12 cellular contexts compared by ENCODE assay signal in the genomic region with DNA sequence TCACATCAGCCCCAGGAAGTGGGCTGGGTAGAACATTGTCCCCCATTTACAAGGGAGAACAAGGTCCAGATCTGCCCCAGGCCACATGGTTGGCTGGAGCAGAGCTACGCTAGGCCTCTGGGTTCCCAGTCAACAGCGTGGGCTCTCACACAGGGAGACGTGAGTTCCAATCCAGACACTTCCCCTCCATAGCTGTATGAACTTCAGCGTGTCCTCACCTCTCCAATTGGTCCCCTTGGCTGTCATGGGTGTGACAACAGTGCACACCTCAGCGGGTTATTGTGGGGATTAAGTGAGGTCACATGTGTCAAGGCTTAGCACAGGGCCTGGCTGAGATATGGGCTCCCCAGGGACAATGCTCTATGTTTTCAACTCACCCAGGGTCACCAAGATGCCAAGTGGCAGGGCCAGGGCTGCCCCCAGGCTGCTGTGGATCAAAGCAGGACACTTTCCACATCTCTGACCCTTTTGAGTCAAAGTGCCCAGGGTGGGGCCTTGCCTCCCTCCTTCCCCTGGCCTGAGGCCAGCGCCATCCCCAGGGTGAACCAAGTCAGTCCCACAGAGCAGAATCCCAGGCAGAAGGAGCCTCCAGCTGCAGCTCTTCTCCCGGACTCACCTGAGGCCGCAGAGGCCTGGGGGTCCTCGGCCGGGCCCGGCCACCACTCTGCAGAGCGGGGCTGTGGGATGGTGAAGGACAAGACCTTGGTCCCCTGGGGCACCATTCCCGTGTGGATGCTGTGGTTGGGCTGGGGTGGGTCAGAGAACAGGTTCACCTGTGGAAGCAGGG. TPM values are rescaled to one million over a fixed set of nuclear protein-coding genes. Genes with fewer than 3 reads are reported as not detected.
DNase-seq lines count a peak whose midpoint lies in the region; ATAC-seq and TF ChIP-seq lines count a peak whose summit lies in the region.
"Had no signal": no experiment of that assay in that cellular context is flagged by ENCODE, and none has a peak within 500 bp of the region (broad histone marks: within the 10 kb centered on the region; RNA-seq: fewer than 3 reads in every experiment).

No MANE protein-coding gene starts in this region.

- BruUV-seq in IMR-90 (replicated peaks; lab: Mats Ljungman, UMichigan) = no TSS peak

- H4K8ac ChIP-seq in IMR-90 (ENCODE audit: low read depth in 2 of 2, low read length in 2 of 2) = 0 out of 4 replicates have a peak overlapping the region, but pooled peaks of 1 of the 2 experiments have one; percentile 7

- no peak overlapping the region for H2BK5ac ChIP-seq in IMR-90 (ENCODE audit: low read depth, low read length, poor library complexity, severe bottlenecking)

- TF ChIP-seq POLR2A in IMR-90 (IDR thresholded peaks at IDR 0.05; ENCODE audit: low read depth, low read length) = no peak

- H3K4me1 Mint-ChIP-seq in effector memory CD8-positive, alpha-beta T cell (ENCODE audit: low read depth in 2 of 2) = peaks cover 64 to 72% of the 10 kb centered on the region in 2 donors
- H3K4me1 Mint-ChIP-seq in stimulated activated naive CD8-positive, alpha-beta T cell treated with anti-CD3 and anti-CD28 coated beads, Interleukin-15, amount 100 ng/mL, for 72 hours = peaks cover 91% of the 10 kb centered on the region

- H2AFZ ChIP-seq in IMR-90 (replicated peaks; ENCODE audit: low read length, poor library complexity) (no peak overlapping the region), SU-DHL-6 (ENCODE audit: low read depth, low read length, severe bottlenecking) (no peak overlapping the region)

- no peaks in the 10 kb centered on the region for H3K27me3 Mint-ChIP-seq in effector memory CD8-positive, alpha-beta T cell
- no peaks in the 10 kb centered on the region for H3K27me3 Mint-ChIP-seq in stimulated activated naive CD8-positive, alpha-beta T cell treated with anti-CD3 and anti-CD28 coated beads, Interleukin-15, amount 100 ng/mL, for 72 hours

- TF ChIP-seq CTCF in IMR-90 (conservative IDR thresholded peaks at IDR 0.05; ENCODE audit: low read depth, low read length) (no peak), SU-DHL-6 (IDR thresholded peaks at IDR 0.05; ENCODE audit: insufficient read depth, low read length, poor library complexity, severe bottlenecking) (no peak)

- H3F3A ChIP-seq in SU-DHL-6 (ENCODE audit: insufficient read depth) = peaks cover 40% of the 10 kb centered on the region

- H3K36me3 Mint-ChIP-seq in effector memory CD8-positive, alpha-beta T cell (ENCODE audit: insufficient read depth) = peaks cover 95% of the 10 kb centered on the region

- H3K4me1 ChIP-seq in IMR-90 (ENCODE audit: control insufficient read depth, insufficient read depth, low read length) = peaks cover 16% of the 10 kb centered on the region

- no peak overlapping the region for H2BK120ac ChIP-seq in IMR-90 (ENCODE audit: low read depth, low read length)

- WGBS in IMR-90 (ENCODE audit: extremely low coverage in 2 of 2, insufficient read length in 1 of 2), 2 experiments = 40% methylated on average over 1 of the region's 13 CpGs; no CpG with 5 or more reads in 1 of the 2 experiments

- peaks cover 36% of the 10 kb centered on the region for H3K36me3 ChIP-seq in IMR-90 (ENCODE audit: control insufficient read depth, insufficient read depth, low read length)
- peaks cover 10% of the 10 kb centered on the region for H3K36me3 ChIP-seq in SU-DHL-6 (ENCODE audit: low read length)

- ATAC-seq in IMR-90 (ENCODE audit: low read depth) (no peak), GM21529 (IDR thresholded peaks at IDR 0.05; ENCODE audit: unreplicated experiment) (no peak), HG02885 (IDR thresholded peaks at IDR 0.05; ENCODE audit: poor library complexity, unreplicated experiment) (no peak)
- no peak for ATAC-seq in effector memory CD8-positive, alpha-beta T cell (replicated peaks)
- ATAC-seq in stimulated activated naive CD8-positive, alpha-beta T cell treated with anti-CD3 and anti-CD28 coated beads, Interleukin-15, amount 100 ng/mL, for 72 hours = no peak

- dilution Hi-C loops in IMR-90 (cut with HindIII; ENCODE audit: low sequenced_read_pairs, unreplicated experiment) = no loop called here

- 0 out of 2 replicates have a peak overlapping the region, but pooled peaks have one; percentile 24 for H3K4ac ChIP-seq in IMR-90 (ENCODE audit: low read depth, low read length)

- TF ChIP-seq RAD21 in IMR-90 (IDR thresholded peaks at IDR 0.05; ENCODE audit: low read length) = no peak

- POLR2A ChIA-PET in IMR-90 (lab: Charles Lee; ENCODE audit: unreplicated experiment) = no interaction called here

- H3K9me1 ChIP-seq in IMR-90 (ENCODE audit: insufficient read depth, low read length) = peaks cover 20% of the 10 kb centered on the region

- H2BK15ac ChIP-seq in IMR-90 (ENCODE audit: low read depth, low read length) = peak overlapping the region; percentile 54; the same call in 1 of the 3 replicates

- H3K27me3 ChIP-seq in IMR-90 (ENCODE audit: control insufficient read depth, insufficient read depth, low read length) = no peaks in the 10 kb centered on the region
- no peaks in the 10 kb centered on the region for H3K27me3 ChIP-seq in SU-DHL-6 (ENCODE audit: low read length)
- H3K27me3 ChIP-seq: adrenal gland had no signal

- no peak overlapping the region for H3K23ac ChIP-seq in IMR-90 (ENCODE audit: low read depth, low read length)

- peak overlapping the region; percentile 42 for H2AK5ac ChIP-seq in IMR-90 (ENCODE audit: low read depth, low read length)

- no peaks in the 10 kb centered on the region for H3K9me2 ChIP-seq in SU-DHL-6 (replicated peaks; ENCODE audit: insufficient read depth, low read length)

- DNase-seq in IMR-90 = no peak
- DNase-seq in effector memory CD8-positive, alpha-beta T cell = no peak
- no peak for DNase-seq in stimulated activated naive CD8-positive, alpha-beta T cell treated with anti-CD3 and anti-CD28 coated beads, Interleukin-15, amount 100 ng/mL, for 72 hours
- no peak for DNase-seq in cerebellar nuclear complex (lab: John Stamatoyannopoulos, UW)
- DNase-seq: NCI-H2081 treated with DMSO at 0.1 percent for 48 hours, RPMI8226 had no signal

- H3K9me3 ChIP-seq in IMR-90 (ENCODE audit: control insufficient read depth, insufficient read depth, low read length) (no peaks in the 10 kb centered on the region), SU-DHL-6 (ENCODE audit: insufficient read depth, low read length) (no peaks in the 10 kb centered on the region)
- H3K9me3 ChIP-seq: adrenal gland had no signal

- H4K5ac ChIP-seq in IMR-90 (ENCODE audit: low read depth, low read length) = no peak overlapping the region

- H4K91ac ChIP-seq in IMR-90 (ENCODE audit: insufficient read depth, low read depth, low read length) = peak overlapping the region; percentile 50; the same call in 1 of the 2 replicates

- no peak overlapping the region for H3K9ac ChIP-seq in IMR-90 (ENCODE audit: low read depth, low read length)
- peak overlapping the region; percentile 54 for H3K9ac ChIP-seq in SU-DHL-6 (ENCODE audit: low read length)

- CTCF ChIA-PET in IMR-90 (lab: Yijun Ruan, JAX) = no interaction called here

- H3K4me3 ChIP-seq in IMR-90 (ENCODE audit: insufficient read depth, low read depth, low read length) (no peak overlapping the region), SU-DHL-6 (ENCODE audit: insufficient read depth, low read length, poor library complexity, severe bottlenecking) (no peak overlapping the region)
- H3K4me3 ChIP-seq: adrenal gland had no signal

- no peak overlapping the region for H3K14ac ChIP-seq in IMR-90 (replicated peaks; ENCODE audit: low read depth, low read length)

- peak overlapping the region; percentile 44 for H2AK9ac ChIP-seq in IMR-90 (replicated peaks; ENCODE audit: low read depth, low read length, poor library complexity)

- no peaks in the 10 kb centered on the region for H3K9me3 Mint-ChIP-seq in effector memory CD8-positive, alpha-beta T cell
- peaks cover 0 to 5% of the 10 kb centered on the region in 2 donors for H3K9me3 Mint-ChIP-seq in stimulated activated naive CD8-positive, alpha-beta T cell treated with anti-CD3 and anti-CD28 coated beads, Interleukin-15, amount 100 ng/mL, for 72 hours

- intact Hi-C loops in IMR-90 (cut with micrococcal nuclease) = no loop called here

- no peak overlapping the region; the same call in 1 of the 2 replicates for H2BK20ac ChIP-seq in IMR-90 (ENCODE audit: low read depth, low read length)

- H3K4me3 Mint-ChIP-seq in effector memory CD8-positive, alpha-beta T cell = peak overlapping the region; percentile 43 to 52
- peak overlapping the region; percentile 16 to 62 for H3K4me3 Mint-ChIP-seq in stimulated activated naive CD8-positive, alpha-beta T cell treated with anti-CD3 and anti-CD28 coated beads, Interleukin-15, amount 100 ng/mL, for 72 hours

- H3K27ac ChIP-seq in IMR-90 (ENCODE audit: insufficient read depth, low read length) (0 out of 2 replicates have a peak overlapping the region, but pooled peaks have one; percentile 3), SU-DHL-6 (ENCODE audit: low read depth, low read length) (peak overlapping the region; percentile 98)
- H3K27ac ChIP-seq: VCaP had no signal

- no peak overlapping the region for H3K18ac ChIP-seq in IMR-90 (ENCODE audit: low read depth, low read length)

- no peaks in the 10 kb centered on the region; the same call in 1 of the 2 replicates for H4K20me1 ChIP-seq in IMR-90 (ENCODE audit: insufficient read depth, low read length)
- H4K20me1 ChIP-seq in SU-DHL-6 (ENCODE audit: low read depth, low read length) = no peaks in the 10 kb centered on the region

- peaks cover 11% of the 10 kb centered on the region; the same call in 1 of the 2 replicates for H3K79me2 ChIP-seq in SU-DHL-6 (ENCODE audit: insufficient read depth, low read length)

- H3K4me2 ChIP-seq in IMR-90 (ENCODE audit: low read depth, low read length) (no peak overlapping the region), SU-DHL-6 (ENCODE audit: low read depth, low read length, poor library complexity, severe bottlenecking) (peak overlapping the region; percentile 75)

- in situ Hi-C loops in IMR-90 (cut with MboI; ENCODE audit: low sequenced_read_pairs) = no loop called here

- peak overlapping the region; percentile 76 to 84 for H3K27ac Mint-ChIP-seq in effector memory CD8-positive, alpha-beta T cell
- H3K27ac Mint-ChIP-seq in stimulated activated naive CD8-positive, alpha-beta T cell treated with anti-CD3 and anti-CD28 coated beads, Interleukin-15, amount 100 ng/mL, for 72 hours = peak overlapping the region; percentile 92 to 97

- H3K79me1 ChIP-seq in IMR-90 (ENCODE audit: low read depth in 1 of 2, low read length in 2 of 2) = peaks cover 6 to 19% of the 10 kb centered on the region in 2 experiments; a peak in 3 of 4 replicates

- no peak overlapping the region for H3K56ac ChIP-seq in IMR-90 (ENCODE audit: extremely low read depth, insufficient read depth, low read length)

RNA-seq across cellular contexts. Expression of a gene that starts 19.8 kb away (rescaled TPM):
- total RNA-seq in IMR-90 (2012; rRNA removed) = 2.7 and 2.8 TPM in 2 replicates
- 7.2 and 7.3 TPM in 2 replicates for polyA plus RNA-seq in IMR-90 (2012; rRNA removed)
- polyA plus RNA-seq in IMR-90 (2012; cell fraction: cytosol; rRNA removed) = 1.3 and 5.9 TPM in 2 replicates
- 23.5 and 29.0 TPM in 2 replicates for polyA plus RNA-seq in IMR-90 (2012; cell fraction: nucleus; rRNA removed; ENCODE audit: low replicate concordance)

RNA-seq across cellular contexts. Expression of a gene that starts 38.3 kb away (rescaled TPM):
- total RNA-seq in IMR-90 (2012; rRNA removed) = not detected in 2 replicates
- not detected in 2 replicates for polyA plus RNA-seq in IMR-90 (2012; rRNA removed)
- not detected in 2 replicates for polyA plus RNA-seq in IMR-90 (2012; cell fraction: cytosol; rRNA removed)
- not detected in 2 replicates for polyA plus RNA-seq in IMR-90 (2012; cell fraction: nucleus; rRNA removed; ENCODE audit: low replicate concordance)
- polyA plus RNA-seq: neural cell had no signal

RNA-seq across cellular contexts. Expression of a gene that starts 45.1 kb away (rescaled TPM):
- 0.18 TPM in 1 of 2 replicates, not detected in the other for total RNA-seq in IMR-90 (2012; rRNA removed)
- polyA plus RNA-seq in IMR-90 (2012; rRNA removed) = 0.30 TPM in 1 of 2 replicates, not detected in the other
- 0.11 and 0.26 TPM in 2 replicates for polyA plus RNA-seq in IMR-90 (2012; cell fraction: cytosol; rRNA removed)
- 0.11 TPM in 1 of 2 replicates, not detected in the other for polyA plus RNA-seq in IMR-90 (2012; cell fraction: nucleus; rRNA removed; ENCODE audit: low replicate concordance)
- polyA plus RNA-seq: neural cell had no signal
